ENCODE assay signal across 13 cellular contexts in genomic region chr5:132475531-132475930, GRCh38. TPM values are rescaled to one million over a fixed set of nuclear protein-coding genes. Genes with fewer than 3 reads are reported as not detected.
DNase-seq lines count a peak whose midpoint lies in the region; ATAC-seq lines count a peak whose summit lies in the region.
"Had no signal": no experiment of that assay in that cellular context is flagged by ENCODE, and none has a peak within 500 bp of the region (broad histone marks: within the 10 kb centered on the region; RNA-seq: fewer than 3 reads in every experiment).

No MANE protein-coding gene starts in this region.

- DNase-seq in T-helper 1 cell (no peak), memory B cell (ENCODE audit: low spot score in 2 of 2) (no peak), GM23248 (no peak)
- DNase-seq in central memory CD8-positive, alpha-beta T cell (ENCODE audit: low spot score in 2 of 2): no peak
- no peak for DNase-seq in stimulated activated naive CD4-positive, alpha-beta T cell treated with Interleukin-2 at 50 U/mL for 16 hours (lab: John Stamatoyannopoulos, UW)
- DNase-seq: aorta; DMS79; stimulated activated CD4-positive, alpha-beta T cell treated with anti-CD3 and anti-CD28 coated beads, Interleukin-15, amount 100 ng/mL, for 24 hours had no signal

- H2AFZ ChIP-seq in GM23248: no peak overlapping the region

- H3K79me2 ChIP-seq in GM23248 (ENCODE audit: insufficient read depth): no peaks in the 10 kb centered on the region

- no peak for ATAC-seq in central memory CD8-positive, alpha-beta T cell (replicated peaks; ENCODE audit: extremely low read depth, poor library complexity, severe bottlenecking)
- no peak for ATAC-seq in memory B cell (ENCODE audit: low read depth)
- ATAC-seq in HG03460 (IDR thresholded peaks at IDR 0.05; ENCODE audit: unreplicated experiment): no peak

- H3F3A ChIP-seq in GM23248 (ENCODE audit: insufficient read depth): 0 out of 2 replicates have a peak, but pooled peaks cover 5% of the 10 kb centered on the region

- H3K27ac ChIP-seq in subcutaneous abdominal adipose tissue (ENCODE audit: low read depth, low read length) (peak overlapping the region; percentile 64), GM23248 (no peak overlapping the region)
- H3K27ac ChIP-seq: 22Rv1 had no signal

- H3K9me3 ChIP-seq in subcutaneous abdominal adipose tissue (ENCODE audit: control insufficient read depth in 5 of 5, low read length in 5 of 5) (no peaks in the 10 kb centered on the region), GM23248 (ENCODE audit: low read depth) (no peaks in the 10 kb centered on the region)

- H3K4me3 Mint-ChIP-seq in T-helper 1 cell treated with Interleukin-12 subunit alpha and Interleukin-12 subunit beta and Interleukin-4 antibody, amounts not matched to agents 30 μg/mL and 1 μg/mL, for 36 hours: no peak overlapping the region
- peak overlapping the region; percentile 44 for H3K4me3 Mint-ChIP-seq in central memory CD8-positive, alpha-beta T cell
- no peak overlapping the region for H3K4me3 Mint-ChIP-seq in memory B cell
- H3K4me3 Mint-ChIP-seq: stimulated activated naive CD8-positive, alpha-beta T cell treated with anti-CD3 and anti-CD28 coated beads, Interleukin-15, Interleukin-2, amounts not matched to agents 100 ng/mL and 50 ng/mL, for 24 hours had no signal

- H3K4me1 Mint-ChIP-seq in T-helper 1 cell treated with Interleukin-12 subunit alpha and Interleukin-12 subunit beta and Interleukin-4 antibody, amounts not matched to agents 30 μg/mL and 1 μg/mL, for 36 hours (ENCODE audit: low read depth): peaks cover 62% of the 10 kb centered on the region
- peaks cover 93% of the 10 kb centered on the region for H3K4me1 Mint-ChIP-seq in central memory CD8-positive, alpha-beta T cell
- H3K4me1 Mint-ChIP-seq in memory B cell: peaks cover 70% of the 10 kb centered on the region

- H3K27ac Mint-ChIP-seq in T-helper 1 cell treated with Interleukin-12 subunit alpha and Interleukin-12 subunit beta and Interleukin-4 antibody, amounts not matched to agents 30 μg/mL and 1 μg/mL, for 36 hours: peak overlapping the region; percentile 84
- H3K27ac Mint-ChIP-seq in central memory CD8-positive, alpha-beta T cell (ENCODE audit: low read depth): peak overlapping the region; percentile 100
- peak overlapping the region; percentile 97 for H3K27ac Mint-ChIP-seq in memory B cell

- H3K9me2 ChIP-seq in GM23248 (ENCODE audit: insufficient read depth): no peaks in the 10 kb centered on the region

- H3K27me3 ChIP-seq in subcutaneous abdominal adipose tissue (ENCODE audit: control insufficient read depth in 5 of 5, insufficient read depth in 4 of 5, low read length in 5 of 5) (no peaks in the 10 kb centered on the region), GM23248 (replicated peaks; ENCODE audit: insufficient read depth) (no peaks in the 10 kb centered on the region)

- no peaks in the 10 kb centered on the region for H3K27me3 Mint-ChIP-seq in T-helper 1 cell treated with Interleukin-12 subunit alpha and Interleukin-12 subunit beta and Interleukin-4 antibody, amounts not matched to agents 30 μg/mL and 1 μg/mL, for 36 hours (ENCODE audit: low read depth)
- no peaks in the 10 kb centered on the region for H3K27me3 Mint-ChIP-seq in central memory CD8-positive, alpha-beta T cell
- no peaks in the 10 kb centered on the region for H3K27me3 Mint-ChIP-seq in memory B cell
- H3K27me3 Mint-ChIP-seq: stimulated activated naive CD8-positive, alpha-beta T cell treated with anti-CD3 and anti-CD28 coated beads, Interleukin-15, Interleukin-2, amounts not matched to agents 100 ng/mL and 50 ng/mL, for 24 hours had no signal

- H3K4me1 ChIP-seq in subcutaneous abdominal adipose tissue (ENCODE audit: control insufficient read depth in 5 of 5, insufficient read depth in 5 of 5, low read length in 5 of 5) (peaks cover 5 to 67% (median 55%) of the 10 kb centered on the region in 5 donors), GM23248 (ENCODE audit: insufficient read depth) (no peaks in the 10 kb centered on the region)

- no peaks in the 10 kb centered on the region for H4K20me1 ChIP-seq in GM23248 (ENCODE audit: insufficient read depth)

- 79 to 80% methylated on average over 7 of the region's 7 CpGs for WGBS in GM23248 (ENCODE audit: low coverage in 1 of 2, low lambda C conversion rate in 2 of 2, missing lambda C conversion rate in 2 of 2), 2 experiments

- H3K4me3 ChIP-seq in subcutaneous abdominal adipose tissue (ENCODE audit: low read depth in 1 of 5, low read length in 5 of 5): no peak overlapping the region
- H3K4me3 ChIP-seq in GM23248: no peak overlapping the region

- H3K36me3 Mint-ChIP-seq in T-helper 1 cell treated with Interleukin-12 subunit alpha and Interleukin-12 subunit beta and Interleukin-4 antibody, amounts not matched to agents 30 μg/mL and 1 μg/mL, for 36 hours (ENCODE audit: low read depth): peaks cover 32% of the 10 kb centered on the region
- H3K36me3 Mint-ChIP-seq in central memory CD8-positive, alpha-beta T cell (ENCODE audit: insufficient read depth): peaks cover 87% of the 10 kb centered on the region
- no peaks in the 10 kb centered on the region for H3K36me3 Mint-ChIP-seq in memory B cell

- H3K9ac ChIP-seq in subcutaneous abdominal adipose tissue (ENCODE audit: low read length in 5 of 5): peak overlapping the region in 1 of 5 donors; percentile 28
- H3K9ac ChIP-seq in GM23248: no peak overlapping the region

- H3K4me2 ChIP-seq in GM23248 (ENCODE audit: unreplicated experiment): no peak overlapping the region

- H3K36me3 ChIP-seq in subcutaneous abdominal adipose tissue (ENCODE audit: control insufficient read depth in 5 of 5, insufficient read depth in 5 of 5, low read length in 5 of 5): peaks cover 0 to 8% (median 0%) of the 10 kb centered on the region in 5 donors
- no peaks in the 10 kb centered on the region for H3K36me3 ChIP-seq in GM23248 (ENCODE audit: low read depth)

- H3K9me3 Mint-ChIP-seq in T-helper 1 cell treated with Interleukin-12 subunit alpha and Interleukin-12 subunit beta and Interleukin-4 antibody, amounts not matched to agents 30 μg/mL and 1 μg/mL, for 36 hours: no peaks in the 10 kb centered on the region
- no peaks in the 10 kb centered on the region for H3K9me3 Mint-ChIP-seq in central memory CD8-positive, alpha-beta T cell
- H3K9me3 Mint-ChIP-seq in memory B cell: no peaks in the 10 kb centered on the region
- H3K9me3 Mint-ChIP-seq: stimulated activated naive CD8-positive, alpha-beta T cell treated with anti-CD3 and anti-CD28 coated beads, Interleukin-15, Interleukin-2, amounts not matched to agents 100 ng/mL and 50 ng/mL, for 24 hours had no signal

- in situ Hi-C loops in GM23248 (cut with MboI): no loop called here

RNA-seq across cellular contexts. Expression of gene IRF1, which starts 15.0 kb away (rescaled TPM):
- 6.2 and 10.4 TPM in 2 replicates for total RNA-seq in GM23248 (2014; rRNA removed; shearing (Covaris generic))
- polyA plus RNA-seq in GM23248 (2016; fragmentation: Nextera tagmentation; extraction: Ambion mirVana): 21.7 and 22.2 TPM in 2 replicates
